19 cellular contexts compared by ENCODE assay signal in the genomic region with DNA sequence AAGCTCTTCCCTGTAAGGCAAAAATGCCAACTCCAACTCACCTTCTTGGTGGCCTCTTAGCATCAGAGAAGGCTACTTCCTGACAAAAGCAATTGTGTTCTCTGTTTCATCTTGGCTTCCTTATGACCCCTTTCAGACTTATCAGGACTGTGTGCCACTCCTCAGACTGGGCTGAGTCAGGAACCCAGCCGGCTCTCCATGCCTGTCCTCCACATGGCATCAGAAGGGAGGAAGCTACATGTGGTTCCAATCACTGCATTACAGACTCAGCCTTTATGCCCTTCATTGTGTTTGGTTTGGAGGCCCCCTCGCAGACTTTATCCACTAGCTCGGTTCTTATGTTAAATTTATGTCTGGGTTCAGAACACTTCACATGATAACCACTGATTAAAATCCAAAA.
DNase-seq lines count a peak whose midpoint lies in the region; ATAC-seq and TF ChIP-seq lines count a peak whose summit lies in the region.
"Had no signal": no experiment of that assay in that cellular context is flagged by ENCODE, and none has a peak within 500 bp of the region (broad histone marks: within the 10 kb centered on the region; RNA-seq: fewer than 3 reads in every experiment).

No MANE protein-coding gene starts in this region.

- no peak for TF ChIP-seq CTCF in mucosa of descending colon (IDR thresholded peaks at IDR 0.05)

- H3K4me3 Mint-ChIP-seq in activated T-helper 17 cell treated with anti-CD3 and anti-CD28 coated beads, Interleukin-2, amount 50 U/mL, for 72 hours = no peak overlapping the region
- H3K4me3 Mint-ChIP-seq: CD4-positive, CD25-positive, alpha-beta regulatory T cell; CD8-positive, alpha-beta T cell; H9 had no signal

- peak; percentile 4 for DNase-seq in Daoy (ENCODE audit: low read depth)
- DNase-seq in RPMI7951 (ENCODE audit: low read depth) = peak; percentile 82
- no peak for DNase-seq in mucosa of descending colon
- DNase-seq in RKO (ENCODE audit: low spot score) = no peak
- DNase-seq: 8988T; Caco-2; CD4-positive, CD25-positive, alpha-beta regulatory T cell; CD8-positive, alpha-beta T cell; DMS153; DND-41; GF-D8; GM23248; H9 had no signal

- ATAC-seq in esophagus mucosa = peak; percentile 55
- peak; percentile 38 for ATAC-seq in mucosa of descending colon
- ATAC-seq in activated T-helper 17 cell treated with anti-CD3 and anti-CD28 coated beads, Interleukin-2, amount 50 U/mL, for 72 hours (replicated peaks) = no peak
- ATAC-seq in HG02678 (IDR thresholded peaks at IDR 0.05; ENCODE audit: unreplicated experiment) = no peak
- no peak for ATAC-seq in HG03280 (IDR thresholded peaks at IDR 0.05; ENCODE audit: unreplicated experiment)
- ATAC-seq: A549; CD8-positive, alpha-beta T cell; HCT116 had no signal

- no peaks in the 10 kb centered on the region for H3K36me3 Mint-ChIP-seq in activated T-helper 17 cell treated with anti-CD3 and anti-CD28 coated beads, Interleukin-2, amount 50 U/mL, for 72 hours (ENCODE audit: low read depth)
- H3K36me3 Mint-ChIP-seq: CD4-positive, CD25-positive, alpha-beta regulatory T cell; CD8-positive, alpha-beta T cell had no signal

- H3K4me1 Mint-ChIP-seq in activated T-helper 17 cell treated with anti-CD3 and anti-CD28 coated beads, Interleukin-2, amount 50 U/mL, for 72 hours = no peaks in the 10 kb centered on the region
- H3K4me1 Mint-ChIP-seq: CD4-positive, CD25-positive, alpha-beta regulatory T cell; H9 had no signal

- H3K27me3 Mint-ChIP-seq in activated T-helper 17 cell treated with anti-CD3 and anti-CD28 coated beads, Interleukin-2, amount 50 U/mL, for 72 hours = no peaks in the 10 kb centered on the region
- H3K27me3 Mint-ChIP-seq: CD4-positive, CD25-positive, alpha-beta regulatory T cell had no signal

- H3K9me3 Mint-ChIP-seq in activated T-helper 17 cell treated with anti-CD3 and anti-CD28 coated beads, Interleukin-2, amount 50 U/mL, for 72 hours = peaks cover 9% of the 10 kb centered on the region
- H3K9me3 Mint-ChIP-seq: CD8-positive, alpha-beta T cell had no signal

- no peaks in the 10 kb centered on the region for H3K4me1 ChIP-seq in mucosa of descending colon (ENCODE audit: low read depth)
- H3K4me1 ChIP-seq: A549, Caco-2 had no signal

- no peak overlapping the region for H3K4me3 ChIP-seq in mucosa of descending colon
- H3K4me3 ChIP-seq: A549, GM23248 had no signal

- H3K36me3 ChIP-seq in mucosa of descending colon (ENCODE audit: low read depth) = no peaks in the 10 kb centered on the region

- no peaks in the 10 kb centered on the region for H3K9me3 ChIP-seq in mucosa of descending colon
- H3K9me3 ChIP-seq: A549, Caco-2 had no signal

- H3K27ac Mint-ChIP-seq in activated T-helper 17 cell treated with anti-CD3 and anti-CD28 coated beads, Interleukin-2, amount 50 U/mL, for 72 hours = no peak overlapping the region
- H3K27ac Mint-ChIP-seq: CD4-positive, CD25-positive, alpha-beta regulatory T cell; CD8-positive, alpha-beta T cell had no signal

- intact Hi-C loops in mucosa of descending colon (cut with DNase I, micrococcal nuclease) = no loop called here

Comparison
In these comparisons a context has a peak if more than half of its experiments do, and no peak if none do; other contexts are left out.
1. DNase-seq: peak in Daoy (single experiment) and RPMI7951 (single experiment); none in mucosa of descending colon (0 of 3) and RKO (single experiment).
2. ATAC-seq: peak in esophagus mucosa (single experiment) and mucosa of descending colon (single experiment); none in activated T-helper 17 cell treated with anti-CD3 and anti-CD28 coated beads, Interleukin-2, amount 50 U/mL, for 72 hours (single experiment), HG02678 (single experiment) and HG03280 (single experiment).